ENCODE assay signal across 2 cellular contexts in genomic region chr17:50840311-50840851, GRCh38.
TF ChIP-seq lines count a peak whose summit lies in the region.

No MANE protein-coding gene starts in this region.

TF ChIP-seq in GM23338, 12 proteins besides CTCF, POLR2A, EP300 and RAD21:
- TF ChIP-seq, protein P1, sequence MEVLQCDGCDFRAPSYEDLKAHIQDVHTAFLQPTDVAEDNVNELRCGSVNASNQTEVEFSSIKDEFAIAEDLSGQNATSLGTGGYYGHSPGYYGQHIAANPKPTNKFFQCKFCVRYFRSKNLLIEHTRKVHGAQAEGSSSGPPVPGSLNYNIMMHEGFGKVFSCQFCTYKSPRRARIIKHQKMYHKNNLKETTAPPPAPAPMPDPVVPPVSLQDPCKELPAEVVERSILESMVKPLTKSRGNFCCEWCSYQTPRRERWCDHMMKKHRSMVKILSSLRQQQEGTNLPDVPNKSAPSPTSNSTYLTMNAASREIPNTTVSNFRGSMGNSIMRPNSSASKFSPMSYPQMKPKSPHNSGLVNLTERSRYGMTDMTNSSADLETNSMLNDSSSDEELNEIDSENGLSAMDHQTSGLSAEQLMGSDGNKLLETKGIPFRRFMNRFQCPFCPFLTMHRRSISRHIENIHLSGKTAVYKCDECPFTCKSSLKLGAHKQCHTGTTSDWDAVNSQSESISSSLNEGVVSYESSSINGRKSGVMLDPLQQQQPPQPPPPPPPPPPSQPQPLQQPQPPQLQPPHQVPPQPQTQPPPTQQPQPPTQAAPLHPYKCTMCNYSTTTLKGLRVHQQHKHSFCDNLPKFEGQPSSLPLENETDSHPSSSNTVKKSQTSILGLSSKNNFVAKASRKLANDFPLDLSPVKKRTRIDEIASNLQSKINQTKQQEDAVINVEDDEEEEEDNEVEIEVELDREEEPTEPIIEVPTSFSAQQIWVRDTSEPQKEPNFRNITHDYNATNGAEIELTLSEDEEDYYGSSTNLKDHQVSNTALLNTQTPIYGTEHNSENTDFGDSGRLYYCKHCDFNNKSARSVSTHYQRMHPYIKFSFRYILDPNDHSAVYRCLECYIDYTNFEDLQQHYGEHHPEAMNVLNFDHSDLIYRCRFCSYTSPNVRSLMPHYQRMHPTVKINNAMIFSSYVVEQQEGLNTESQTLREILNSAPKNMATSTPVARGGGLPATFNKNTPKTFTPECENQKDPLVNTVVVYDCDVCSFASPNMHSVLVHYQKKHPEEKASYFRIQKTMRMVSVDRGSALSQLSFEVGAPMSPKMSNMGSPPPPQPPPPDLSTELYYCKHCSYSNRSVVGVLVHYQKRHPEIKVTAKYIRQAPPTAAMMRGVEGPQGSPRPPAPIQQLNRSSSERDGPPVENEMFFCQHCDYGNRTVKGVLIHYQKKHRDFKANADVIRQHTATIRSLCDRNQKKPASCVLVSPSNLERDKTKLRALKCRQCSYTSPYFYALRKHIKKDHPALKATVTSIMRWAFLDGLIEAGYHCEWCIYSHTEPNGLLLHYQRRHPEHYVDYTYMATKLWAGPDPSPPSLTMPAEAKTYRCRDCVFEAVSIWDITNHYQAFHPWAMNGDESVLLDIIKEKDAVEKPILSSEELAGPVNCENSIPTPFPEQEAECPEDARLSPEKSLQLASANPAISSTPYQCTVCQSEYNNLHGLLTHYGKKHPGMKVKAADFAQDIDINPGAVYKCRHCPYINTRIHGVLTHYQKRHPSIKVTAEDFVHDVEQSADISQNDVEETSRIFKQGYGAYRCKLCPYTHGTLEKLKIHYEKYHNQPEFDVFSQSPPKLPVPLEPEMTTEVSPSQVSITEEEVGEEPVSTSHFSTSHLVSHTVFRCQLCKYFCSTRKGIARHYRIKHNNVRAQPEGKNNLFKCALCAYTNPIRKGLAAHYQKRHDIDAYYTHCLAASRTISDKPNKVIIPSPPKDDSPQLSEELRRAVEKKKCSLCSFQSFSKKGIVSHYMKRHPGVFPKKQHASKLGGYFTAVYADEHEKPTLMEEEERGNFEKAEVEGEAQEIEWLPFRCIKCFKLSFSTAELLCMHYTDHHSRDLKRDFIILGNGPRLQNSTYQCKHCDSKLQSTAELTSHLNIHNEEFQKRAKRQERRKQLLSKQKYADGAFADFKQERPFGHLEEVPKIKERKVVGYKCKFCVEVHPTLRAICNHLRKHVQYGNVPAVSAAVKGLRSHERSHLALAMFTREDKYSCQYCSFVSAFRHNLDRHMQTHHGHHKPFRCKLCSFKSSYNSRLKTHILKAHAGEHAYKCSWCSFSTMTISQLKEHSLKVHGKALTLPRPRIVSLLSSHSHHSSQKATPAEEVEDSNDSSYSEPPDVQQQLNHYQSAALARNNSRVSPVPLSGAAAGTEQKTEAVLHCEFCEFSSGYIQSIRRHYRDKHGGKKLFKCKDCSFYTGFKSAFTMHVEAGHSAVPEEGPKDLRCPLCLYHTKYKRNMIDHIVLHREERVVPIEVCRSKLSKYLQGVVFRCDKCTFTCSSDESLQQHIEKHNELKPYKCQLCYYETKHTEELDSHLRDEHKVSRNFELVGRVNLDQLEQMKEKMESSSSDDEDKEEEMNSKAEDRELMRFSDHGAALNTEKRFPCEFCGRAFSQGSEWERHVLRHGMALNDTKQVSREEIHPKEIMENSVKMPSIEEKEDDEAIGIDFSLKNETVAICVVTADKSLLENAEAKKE (CRISPR knock-in tag; IDR thresholded peaks at IDR 0.05) = no peak
- TF ChIP-seq, protein P2, sequence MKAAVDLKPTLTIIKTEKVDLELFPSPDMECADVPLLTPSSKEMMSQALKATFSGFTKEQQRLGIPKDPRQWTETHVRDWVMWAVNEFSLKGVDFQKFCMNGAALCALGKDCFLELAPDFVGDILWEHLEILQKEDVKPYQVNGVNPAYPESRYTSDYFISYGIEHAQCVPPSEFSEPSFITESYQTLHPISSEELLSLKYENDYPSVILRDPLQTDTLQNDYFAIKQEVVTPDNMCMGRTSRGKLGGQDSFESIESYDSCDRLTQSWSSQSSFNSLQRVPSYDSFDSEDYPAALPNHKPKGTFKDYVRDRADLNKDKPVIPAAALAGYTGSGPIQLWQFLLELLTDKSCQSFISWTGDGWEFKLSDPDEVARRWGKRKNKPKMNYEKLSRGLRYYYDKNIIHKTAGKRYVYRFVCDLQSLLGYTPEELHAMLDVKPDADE (IDR thresholded peaks at IDR 0.05) = no peak
- TF ChIP-seq JUNB (IDR thresholded peaks at IDR 0.05; ENCODE audit: unreplicated experiment) (no peak), EZH2 (IDR thresholded peaks at IDR 0.05; ENCODE audit: low read depth, unreplicated experiment) (no peak), STAT1 (IDR thresholded peaks at IDR 0.05; ENCODE audit: unreplicated experiment) (no peak), CREB1 (CRISPR knock-in tag; IDR thresholded peaks at IDR 0.05; ENCODE audit: low read depth) (no peak), NANOG (IDR thresholded peaks at IDR 0.05; ENCODE audit: borderline replicate concordance) (no peak), ZNF331 (CRISPR knock-in tag; IDR thresholded peaks at IDR 0.05; ENCODE audit: low read depth) (no peak), POLR2AphosphoS5 (IDR thresholded peaks at IDR 0.05; ENCODE audit: low read depth) (no peak), ZNF114 (CRISPR knock-in tag; IDR thresholded peaks at IDR 0.05) (no peak), EZH2phosphoT487 (IDR thresholded peaks at IDR 0.05; ENCODE audit: unreplicated experiment) (no peak)
- TF ChIP-seq, protein P3, sequence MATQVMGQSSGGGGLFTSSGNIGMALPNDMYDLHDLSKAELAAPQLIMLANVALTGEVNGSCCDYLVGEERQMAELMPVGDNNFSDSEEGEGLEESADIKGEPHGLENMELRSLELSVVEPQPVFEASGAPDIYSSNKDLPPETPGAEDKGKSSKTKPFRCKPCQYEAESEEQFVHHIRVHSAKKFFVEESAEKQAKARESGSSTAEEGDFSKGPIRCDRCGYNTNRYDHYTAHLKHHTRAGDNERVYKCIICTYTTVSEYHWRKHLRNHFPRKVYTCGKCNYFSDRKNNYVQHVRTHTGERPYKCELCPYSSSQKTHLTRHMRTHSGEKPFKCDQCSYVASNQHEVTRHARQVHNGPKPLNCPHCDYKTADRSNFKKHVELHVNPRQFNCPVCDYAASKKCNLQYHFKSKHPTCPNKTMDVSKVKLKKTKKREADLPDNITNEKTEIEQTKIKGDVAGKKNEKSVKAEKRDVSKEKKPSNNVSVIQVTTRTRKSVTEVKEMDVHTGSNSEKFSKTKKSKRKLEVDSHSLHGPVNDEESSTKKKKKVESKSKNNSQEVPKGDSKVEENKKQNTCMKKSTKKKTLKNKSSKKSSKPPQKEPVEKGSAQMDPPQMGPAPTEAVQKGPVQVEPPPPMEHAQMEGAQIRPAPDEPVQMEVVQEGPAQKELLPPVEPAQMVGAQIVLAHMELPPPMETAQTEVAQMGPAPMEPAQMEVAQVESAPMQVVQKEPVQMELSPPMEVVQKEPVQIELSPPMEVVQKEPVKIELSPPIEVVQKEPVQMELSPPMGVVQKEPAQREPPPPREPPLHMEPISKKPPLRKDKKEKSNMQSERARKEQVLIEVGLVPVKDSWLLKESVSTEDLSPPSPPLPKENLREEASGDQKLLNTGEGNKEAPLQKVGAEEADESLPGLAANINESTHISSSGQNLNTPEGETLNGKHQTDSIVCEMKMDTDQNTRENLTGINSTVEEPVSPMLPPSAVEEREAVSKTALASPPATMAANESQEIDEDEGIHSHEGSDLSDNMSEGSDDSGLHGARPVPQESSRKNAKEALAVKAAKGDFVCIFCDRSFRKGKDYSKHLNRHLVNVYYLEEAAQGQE (IDR thresholded peaks at IDR 0.05; ENCODE audit: unreplicated experiment) = no peak

TF ChIP-seq in SK-N-SH treated with all-trans-retinoic acid at 6 μM for 48 hours, 23 proteins besides CTCF, POLR2A, EP300 and RAD21 (continued from another document):
- TF ChIP-seq, protein P4, sequence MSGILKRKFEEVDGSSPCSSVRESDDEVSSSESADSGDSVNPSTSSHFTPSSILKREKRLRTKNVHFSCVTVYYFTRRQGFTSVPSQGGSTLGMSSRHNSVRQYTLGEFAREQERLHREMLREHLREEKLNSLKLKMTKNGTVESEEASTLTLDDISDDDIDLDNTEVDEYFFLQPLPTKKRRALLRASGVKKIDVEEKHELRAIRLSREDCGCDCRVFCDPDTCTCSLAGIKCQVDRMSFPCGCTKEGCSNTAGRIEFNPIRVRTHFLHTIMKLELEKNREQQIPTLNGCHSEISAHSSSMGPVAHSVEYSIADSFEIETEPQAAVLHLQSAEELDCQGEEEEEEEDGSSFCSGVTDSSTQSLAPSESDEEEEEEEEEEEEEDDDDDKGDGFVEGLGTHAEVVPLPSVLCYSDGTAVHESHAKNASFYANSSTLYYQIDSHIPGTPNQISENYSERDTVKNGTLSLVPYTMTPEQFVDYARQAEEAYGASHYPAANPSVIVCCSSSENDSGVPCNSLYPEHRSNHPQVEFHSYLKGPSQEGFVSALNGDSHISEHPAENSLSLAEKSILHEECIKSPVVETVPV (CRISPR knock-in tag; IDR thresholded peaks at IDR 0.05) = no peak
- TF ChIP-seq TSHZ2 (CRISPR knock-in tag; IDR thresholded peaks at IDR 0.05) = no peak
- no peak for TF ChIP-seq OSR1 (CRISPR knock-in tag; IDR thresholded peaks at IDR 0.05)
- no peak for TF ChIP-seq SNAI2 (CRISPR knock-in tag; IDR thresholded peaks at IDR 0.05)
- TF ChIP-seq ZFP30 (CRISPR knock-in tag; IDR thresholded peaks at IDR 0.05) = no peak
- no peak for TF ChIP-seq ZFP3 (CRISPR knock-in tag; IDR thresholded peaks at IDR 0.05)
